ENCODE assay signal across 8 cellular contexts in genomic region chr6:156866181-156866862, GRCh38.
A peak's percentile ranks its signal among the peaks of the same experiment; 100 is the strongest.
DNase-seq lines count a peak whose midpoint lies in the region; FAIRE-seq and TF ChIP-seq lines count a peak whose summit lies in the region.

No MANE protein-coding gene starts in this region.

- H3K27ac Mint-ChIP-seq in endodermal cell, result no peak overlapping the region

- no peaks in the 10 kb centered on the region for H3K9me3 ChIP-seq in endodermal cell (ENCODE audit: control insufficient read depth, low read length)
- no peaks in the 10 kb centered on the region for H3K9me3 ChIP-seq in sigmoid colon

- no peak overlapping the region for H3K9ac ChIP-seq in endodermal cell (ENCODE audit: extremely low read depth, low read length, poor library complexity, severe bottlenecking)

- H3K4me3 ChIP-seq in endodermal cell (ENCODE audit: low read length) (no peak overlapping the region), sigmoid colon (no peak overlapping the region), H7 (ENCODE audit: insufficient read depth, low read depth, low read length) (no peak overlapping the region)

- no peaks in the 10 kb centered on the region for H3K27me3 Mint-ChIP-seq in endodermal cell (ENCODE audit: insufficient read depth)

- no peaks in the 10 kb centered on the region for H3K9me3 Mint-ChIP-seq in endodermal cell

- TF ChIP-seq EP300 in sigmoid colon (IDR thresholded peaks at IDR 0.05), result no peak

- no peak overlapping the region for H3K4me3 Mint-ChIP-seq in endodermal cell

- H3K27me3 ChIP-seq in endodermal cell (ENCODE audit: control insufficient read depth, insufficient read depth, low read length, poor library complexity, severe bottlenecking) (no peaks in the 10 kb centered on the region), sigmoid colon (no peaks in the 10 kb centered on the region), H7 (ENCODE audit: control insufficient read depth, insufficient read depth, low read length) (no peaks in the 10 kb centered on the region)

- peaks cover 72% of the 10 kb centered on the region for H3K4me1 Mint-ChIP-seq in endodermal cell

- TF ChIP-seq POLR2A in sigmoid colon (IDR thresholded peaks at IDR 0.05), result no peak

- no peaks in the 10 kb centered on the region for H3K36me3 Mint-ChIP-seq in endodermal cell (ENCODE audit: low read depth)

- H3K36me3 ChIP-seq in endodermal cell (ENCODE audit: control insufficient read depth, insufficient read depth, low read length), result no peaks in the 10 kb centered on the region
- no peaks in the 10 kb centered on the region for H3K36me3 ChIP-seq in sigmoid colon
- no peaks in the 10 kb centered on the region for H3K36me3 ChIP-seq in H7 (replicated peaks; ENCODE audit: control insufficient read depth, insufficient read depth, low read length)

- H3K27ac ChIP-seq in endodermal cell (ENCODE audit: low read depth, low read length), result no peak overlapping the region
- peak overlapping the region in 2 of 4 donors; percentile 31 to 38 for H3K27ac ChIP-seq in sigmoid colon

- intact Hi-C loops in sigmoid colon (cut with DNase I), result loop anchor here (10.0 kb wide), 1 partner anchor 182 kb away; no protein-coding TSS in a partner anchor

- H3K4me1 ChIP-seq in endodermal cell (ENCODE audit: control insufficient read depth, insufficient read depth, low read length) (peaks cover 24% of the 10 kb centered on the region), sigmoid colon (peaks cover 0 to 42% (median 36%) of the 10 kb centered on the region in 4 donors)

- TF ChIP-seq CTCF in endodermal cell (conservative IDR thresholded peaks at IDR 0.05), result no peak
- TF ChIP-seq CTCF in sigmoid colon (IDR thresholded peaks at IDR 0.05), result no peak

- peak; percentile 35 for FAIRE-seq in RCC 7860 (lab: Jason Lieb, UNC)

- peak; percentile 30 to 38 for DNase-seq in stimulated activated CD4-positive, alpha-beta T cell treated with anti-CD3 and anti-CD28 coated beads, Interleukin-2, amount 100 ng/mL, for 24 hours
- DNase-seq in stimulated activated CD4-positive, alpha-beta T cell treated with anti-CD3 and anti-CD28 coated beads, Interleukin-4, amount 100 ng/mL, for 1 hour, result no peak
- DNase-seq in RCC 7860 (ENCODE audit: low spot score) (peak; percentile 45), endodermal cell (peak; percentile 65), sigmoid colon (peak; percentile 58), SKM-1 treated with dmso at 0.1 percent for 144 hours (lab: John Stamatoyannopoulos, UW; ENCODE audit: unreplicated experiment) (no peak), NCI-H69 (lab: John Stamatoyannopoulos, UW) (no peak), H7 (no peak)

- 81 to 95% methylated on average over 4 to 8 of the region's 8 CpGs for WGBS in endodermal cell (ENCODE audit: insufficient coverage in 1 of 2, insufficient read length in 1 of 2), 2 experiments
- WGBS in sigmoid colon, 2 donors, result 66% methylated on average over 8 of the region's 8 CpGs

Comparison
In these comparisons a context has a peak if more than half of its experiments do, and no peak if none do; other contexts are left out.
1. DNase-seq: peak in stimulated activated CD4-positive, alpha-beta T cell treated with anti-CD3 and anti-CD28 coated beads, Interleukin-2, amount 100 ng/mL, for 24 hours (2 of 2), RCC 7860 (single experiment), endodermal cell (single experiment) and sigmoid colon (single experiment); none in stimulated activated CD4-positive, alpha-beta T cell treated with anti-CD3 and anti-CD28 coated beads, Interleukin-4, amount 100 ng/mL, for 1 hour (single experiment), SKM-1 treated with dmso at 0.1 percent for 144 hours (single experiment), NCI-H69 (single experiment) and H7 (single experiment).